25 cellular contexts compared by ENCODE assay signal in genomic region chr1:208129489-208129888, GRCh38.
DNase-seq lines count a peak whose midpoint lies in the region; ATAC-seq, FAIRE-seq and TF ChIP-seq lines count a peak whose summit lies in the region.
"Had no signal": no experiment of that assay in that cellular context is flagged by ENCODE, and none has a peak within 500 bp of the region (broad histone marks: within the 10 kb centered on the region; RNA-seq: fewer than 3 reads in every experiment).

No MANE protein-coding gene starts in this region.

- H3K4me3 ChIP-seq in HepG2 (replicated peaks in 1 of 3; ENCODE audit: insufficient read depth in 1 of 3, low read depth in 2 of 3, low read length in 3 of 3) (no peak overlapping the region), right lobe of liver (no peak overlapping the region), neural progenitor cell (no peak overlapping the region)
- H3K4me3 ChIP-seq: BLaER1 treated with 17β-estradiol and CSF1 and Interleukin-3, amounts not matched to agents 10 nM and 100 nM; GM12878 had no signal

- H3K79me2 ChIP-seq in HepG2 (ENCODE audit: insufficient read depth, low read length): no peaks in the 10 kb centered on the region
- H3K79me2 ChIP-seq in neural progenitor cell (ENCODE audit: low read depth): no peaks in the 10 kb centered on the region

- H3K9ac ChIP-seq in HepG2 (ENCODE audit: insufficient read depth, low read depth, low read length): no peak overlapping the region
- no peak overlapping the region for H3K9ac ChIP-seq in neural progenitor cell
- H3K9ac ChIP-seq: BLaER1 treated with 17β-estradiol and CSF1 and Interleukin-3, amounts not matched to agents 10 nM and 100 nM had no signal

- no peak overlapping the region for H3K4me2 ChIP-seq in HepG2 (ENCODE audit: low read depth, low read length)
- H3K4me2 ChIP-seq in neural progenitor cell: no peak overlapping the region
- H3K4me2 ChIP-seq: BLaER1 treated with 17β-estradiol and CSF1 and Interleukin-3, amounts not matched to agents 10 nM and 100 nM had no signal

- H3K4me3 Mint-ChIP-seq in brain (no peak overlapping the region), neural progenitor cell (peak overlapping the region; percentile 33)
- H3K4me3 Mint-ChIP-seq: B cell; CD4-positive, alpha-beta T cell; CD8-positive, alpha-beta T cell had no signal

- CTCF ChIA-PET in HepG2 (lab: Yijun Ruan, JAX; ENCODE audit: low intra/inter-chr PET ratio, low total read pairs): no interaction called here

- in situ Hi-C loops in HepG2 (cut with HindIII; ENCODE audit: extremely low pct_ligation_motif_present, low pct_unique_long_range_greater_than_20kb): no loop called here

- H3K4me1 ChIP-seq in HepG2 (ENCODE audit: insufficient read depth, low read length): peaks cover 33% of the 10 kb centered on the region
- H3K4me1 ChIP-seq in right lobe of liver: no peaks in the 10 kb centered on the region
- H3K4me1 ChIP-seq in neural progenitor cell: peaks cover 34% of the 10 kb centered on the region

- POLR2A ChIA-PET in HepG2 (lab: Yijun Ruan, JAX): no interaction called here

- H3K27ac ChIP-seq in HepG2 (ENCODE audit: extremely low read length, insufficient read depth, low read length) (no peak overlapping the region), right lobe of liver (no peak overlapping the region), neural progenitor cell (no peak overlapping the region)
- H3K27ac ChIP-seq: 22Rv1; BLaER1 treated with 17β-estradiol and CSF1 and Interleukin-3, amounts not matched to agents 10 nM and 100 nM; C4-2B had no signal

- TF ChIP-seq CTCF in HepG2 (CRISPR knock-in tag; IDR thresholded peaks at IDR 0.05): no peak
- TF ChIP-seq CTCF in right lobe of liver (IDR thresholded peaks at IDR 0.05): no peak
- no peak for TF ChIP-seq CTCF in brain (conservative IDR thresholded peaks at IDR 0.05)
- no peak for TF ChIP-seq CTCF in neural progenitor cell (IDR thresholded peaks at IDR 0.05)

- peaks cover 91% of the 10 kb centered on the region for H3K4me1 Mint-ChIP-seq in brain
- peaks cover 60% of the 10 kb centered on the region for H3K4me1 Mint-ChIP-seq in neural progenitor cell

- FAIRE-seq in HepG2 (lab: Jason Lieb, UNC): no peak
- FAIRE-seq: GM12878, GM12892, GM18507, GM19239 had no signal

- no peak for DNase-seq in HepG2 (ENCODE audit: low spot score)
- no peak for DNase-seq in right lobe of liver
- no peak for DNase-seq in neural progenitor cell (ENCODE audit: low spot score)
- no peak for DNase-seq in AG08395 (ENCODE audit: low spot score)
- DNase-seq: ACHN; AML-193; CD4-positive, alpha-beta T cell; CD8-positive, alpha-beta T cell; DMS 273 treated with DMSO at 0.1 percent for 48 hours; DMS153; DMS53; DMS79; DND-41; EL; GDM1 had no signal

- no peak overlapping the region for H2AFZ ChIP-seq in HepG2 (ENCODE audit: low read length)
- no peak overlapping the region for H2AFZ ChIP-seq in neural progenitor cell (replicated peaks)

- H4K20me1 ChIP-seq in HepG2 (ENCODE audit: insufficient read depth, low read length) (no peaks in the 10 kb centered on the region), neural progenitor cell (ENCODE audit: low read depth) (peaks cover 4% of the 10 kb centered on the region)
- H4K20me1 ChIP-seq: BLaER1 treated with 17β-estradiol and CSF1 and Interleukin-3, amounts not matched to agents 10 nM and 100 nM had no signal

- no peaks in the 10 kb centered on the region for H3K27me3 ChIP-seq in HepG2 (ENCODE audit: control insufficient read depth in 1 of 2, insufficient read depth in 2 of 2, low read length in 2 of 2)
- H3K27me3 ChIP-seq in right lobe of liver: no peaks in the 10 kb centered on the region
- peaks cover 18% of the 10 kb centered on the region for H3K27me3 ChIP-seq in neural progenitor cell
- H3K27me3 ChIP-seq: BLaER1 treated with 17β-estradiol and CSF1 and Interleukin-3, amounts not matched to agents 10 nM and 100 nM had no signal

- H3K36me3 Mint-ChIP-seq in brain (peaks cover 3% of the 10 kb centered on the region), neural progenitor cell (peaks cover 3% of the 10 kb centered on the region)
- H3K36me3 Mint-ChIP-seq: CD8-positive, alpha-beta T cell had no signal

- WGBS in HepG2 (ENCODE audit: low lambda C conversion rate): 96% methylated on average over 1 of the region's 1 CpG
- WGBS in right lobe of liver (ENCODE audit: insufficient coverage, low coverage, low lambda C conversion rate, missing lambda C conversion rate): 100% methylated on average over 1 of the region's 1 CpG

- H3K27ac Mint-ChIP-seq in brain (peak overlapping the region in 4 of 5 experiments; percentile 37 to 80 (median 66)), neural progenitor cell (peak overlapping the region; percentile 83)
- H3K27ac Mint-ChIP-seq: B cell; CD4-positive, alpha-beta T cell; CD8-positive, alpha-beta T cell had no signal

- BruUV-seq in HepG2 (replicated peaks; lab: Mats Ljungman, UMichigan): no TSS peak

- ATAC-seq in HepG2 (no peak), right lobe of liver (no peak), HG02610 (IDR thresholded peaks at IDR 0.05; ENCODE audit: unreplicated experiment) (no peak)
- ATAC-seq: CD8-positive, alpha-beta T cell; GM12878 had no signal

- TF ChIP-seq EP300 in HepG2 (IDR thresholded peaks at IDR 0.05; ENCODE audit: low read depth in 2 of 2, low read length in 2 of 2) (no peak), HepG2 (CRISPR knock-in tag; IDR thresholded peaks at IDR 0.05; ENCODE audit: borderline replicate concordance) (no peak)

- H3K9me3 Mint-ChIP-seq in brain (no peaks in the 10 kb centered on the region), neural progenitor cell (no peaks in the 10 kb centered on the region)
- H3K9me3 Mint-ChIP-seq: CD4-positive, alpha-beta T cell; CD8-positive, alpha-beta T cell had no signal

- intact Hi-C loops in HepG2 (cut with micrococcal nuclease; ENCODE audit: unreplicated experiment): no loop called here
- intact Hi-C loops in right lobe of liver (cut with DNase I): loop anchor here in 1 of 2 donors (10.0 kb wide), 1 partner anchor 115 kb away; the partner anchor contains the start of gene PLXNA2

- no peak for TF ChIP-seq RAD21 in HepG2 (CRISPR knock-in tag; IDR thresholded peaks at IDR 0.05)

- H3F3A ChIP-seq in neural progenitor cell (ENCODE audit: low read depth): peaks cover 46% of the 10 kb centered on the region

- H3K27me3 Mint-ChIP-seq in brain (no peaks in the 10 kb centered on the region), neural progenitor cell (ENCODE audit: insufficient read depth, low read depth) (peaks cover 6% of the 10 kb centered on the region)

- no peaks in the 10 kb centered on the region for H3K36me3 ChIP-seq in HepG2 (replicated peaks in 1 of 2; ENCODE audit: control insufficient read depth in 1 of 2, insufficient read depth in 2 of 2, low read length in 2 of 2)
- H3K36me3 ChIP-seq in right lobe of liver: no peaks in the 10 kb centered on the region
- H3K36me3 ChIP-seq in neural progenitor cell: no peaks in the 10 kb centered on the region
- H3K36me3 ChIP-seq: BLaER1 treated with 17β-estradiol and CSF1 and Interleukin-3, amounts not matched to agents 10 nM and 100 nM had no signal

- TF ChIP-seq POLR2A in HepG2 (IDR thresholded peaks at IDR 0.05; ENCODE audit: insufficient read depth in 1 of 2, low read depth in 2 of 2, low read length in 2 of 2): no peak
- TF ChIP-seq POLR2A in right lobe of liver (IDR thresholded peaks at IDR 0.05): no peak

- no peaks in the 10 kb centered on the region for H3K9me3 ChIP-seq in HepG2 (ENCODE audit: low read length)
- no peaks in the 10 kb centered on the region for H3K9me3 ChIP-seq in right lobe of liver
- H3K9me3 ChIP-seq in neural progenitor cell (ENCODE audit: low read depth): no peaks in the 10 kb centered on the region
- H3K9me3 ChIP-seq: BLaER1 treated with 17β-estradiol and CSF1 and Interleukin-3, amounts not matched to agents 10 nM and 100 nM had no signal

TF ChIP-seq in HepG2, 621 proteins besides CTCF, POLR2A, EP300 and RAD21:
- TF ChIP-seq ZFP36 (IDR thresholded peaks at IDR 0.05; ENCODE audit: borderline replicate concordance, low read depth, low read length, partially characterized antibody): peak; percentile 16
- no peak for TF ChIP-seq ZNF7 (CRISPR knock-in tag; IDR thresholded peaks at IDR 0.05)
TF ChIP-seq in HepG2: peak in this region for 1.
